In genomic region chr2:84925724-84926376, GRCh38 we compare ENCODE assay signal across 1 cellular context.
A peak's percentile ranks its signal among the peaks of the same experiment; 100 is the strongest.
TF ChIP-seq lines count a peak whose summit lies in the region.

No MANE protein-coding gene starts in this region.

TF ChIP-seq in GM12878, 131 proteins besides CTCF, POLR2A, EP300 and RAD21 (continued from another document and continues in another):
- TF ChIP-seq BACH1 (IDR thresholded peaks at IDR 0.05; ENCODE audit: borderline replicate concordance) (0 out of 2 replicates have a peak, but pooled peaks have one; percentile 51), IRF4 (IDR thresholded peaks at IDR 0.05; ENCODE audit: low read depth, low read length) (peak; percentile 79), NRF1 (conservative IDR thresholded peaks at IDR 0.05; ENCODE audit: low read depth, low read length) (no peak), TCF3 (IDR thresholded peaks at IDR 0.05; ENCODE audit: borderline replicate concordance, insufficient read depth, low read depth, low read length) (0 out of 2 replicates have a peak, but pooled peaks have one; percentile 33), STAT3 (IDR thresholded peaks at IDR 0.05; ENCODE audit: low read depth, low read length) (peak; percentile 68; the same call in 1 of the 2 replicates), SIN3A (IDR thresholded peaks at IDR 0.05; ENCODE audit: low read depth, low read length) (no peak), PRDM15 (CRISPR knock-in tag; IDR thresholded peaks at IDR 0.05) (no peak), EZH2 (IDR thresholded peaks at IDR 0.05; ENCODE audit: borderline replicate concordance, control insufficient read depth, low read depth, low read length) (no peak), BCL11A (IDR thresholded peaks at IDR 0.05; ENCODE audit: low read depth, low read length) (no peak), SMARCA5 (IDR thresholded peaks at IDR 0.05) (peak; percentile 99), NR2C2 (IDR thresholded peaks at IDR 0.05; ENCODE audit: borderline replicate concordance, control insufficient read depth, insufficient read length, low read depth) (no peak), MXI1 (IDR thresholded peaks at IDR 0.05; ENCODE audit: low read depth, low read length) (no peak; the same call in 1 of the 2 replicates), MEF2A (IDR thresholded peaks at IDR 0.05; ENCODE audit: insufficient read depth, low read depth, low read length) (0 out of 2 replicates have a peak, but pooled peaks have one; percentile 15), FOS (IDR thresholded peaks at IDR 0.05; ENCODE audit: borderline replicate concordance, extremely low read depth, insufficient read length) (no peak), ZNF274 (IDR thresholded peaks at IDR 0.05; ENCODE audit: insufficient read depth, insufficient read length) (no peak), MTA3 (IDR thresholded peaks at IDR 0.05; ENCODE audit: borderline replicate concordance, low read length) (no peak), SPI1 (IDR thresholded peaks at IDR 0.05; ENCODE audit: borderline replicate concordance, insufficient read depth, low read depth, low read length) (no peak), POLR2AphosphoS2 (IDR thresholded peaks at IDR 0.05; ENCODE audit: low read depth, low read length) (no peak), CEBPZ (IDR thresholded peaks at IDR 0.05; ENCODE audit: low read depth, low read length) (no peak), POLR2AphosphoS5 (IDR thresholded peaks at IDR 0.05; ENCODE audit: low read length) (peak; percentile 53; the same call in 1 of the 2 replicates), MTA2 (IDR thresholded peaks at IDR 0.05; ENCODE audit: low read depth) (no peak; the same call in 1 of the 2 replicates), RUNX3 (IDR thresholded peaks at IDR 0.05; ENCODE audit: low read length) (peak; percentile 40), ZNF207 (IDR thresholded peaks at IDR 0.05; ENCODE audit: borderline replicate concordance) (peak; percentile 94), WRNIP1 (IDR thresholded peaks at IDR 0.05; ENCODE audit: borderline replicate concordance, low read depth, low read length) (0 out of 2 replicates have a peak, but pooled peaks have one; percentile 82), IKZF1 (conservative IDR thresholded peaks at IDR 0.05) (peak; percentile 98), PML (IDR thresholded peaks at IDR 0.05; ENCODE audit: low read length) (no peak), HCFC1 (IDR thresholded peaks at IDR 0.05; ENCODE audit: low read length) (peak; percentile 39; the same call in 1 of the 2 replicates), GABPA (IDR thresholded peaks at IDR 0.05; ENCODE audit: low read depth) (no peak), RBBP5 (conservative IDR thresholded peaks at IDR 0.05) (no peak), BCLAF1 (IDR thresholded peaks at IDR 0.05) (no peak), CBX5 (IDR thresholded peaks at IDR 0.05; ENCODE audit: low read depth) (peak; percentile 91; the same call in 1 of the 2 replicates)
- TF ChIP-seq, protein P1, sequence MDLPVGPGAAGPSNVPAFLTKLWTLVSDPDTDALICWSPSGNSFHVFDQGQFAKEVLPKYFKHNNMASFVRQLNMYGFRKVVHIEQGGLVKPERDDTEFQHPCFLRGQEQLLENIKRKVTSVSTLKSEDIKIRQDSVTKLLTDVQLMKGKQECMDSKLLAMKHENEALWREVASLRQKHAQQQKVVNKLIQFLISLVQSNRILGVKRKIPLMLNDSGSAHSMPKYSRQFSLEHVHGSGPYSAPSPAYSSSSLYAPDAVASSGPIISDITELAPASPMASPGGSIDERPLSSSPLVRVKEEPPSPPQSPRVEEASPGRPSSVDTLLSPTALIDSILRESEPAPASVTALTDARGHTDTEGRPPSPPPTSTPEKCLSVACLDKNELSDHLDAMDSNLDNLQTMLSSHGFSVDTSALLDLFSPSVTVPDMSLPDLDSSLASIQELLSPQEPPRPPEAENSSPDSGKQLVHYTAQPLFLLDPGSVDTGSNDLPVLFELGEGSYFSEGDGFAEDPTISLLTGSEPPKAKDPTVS (IDR thresholded peaks at IDR 0.05; ENCODE audit: low read depth, low read length), result no peak; the same call in 1 of the 2 replicates
- TF ChIP-seq, protein P2, sequence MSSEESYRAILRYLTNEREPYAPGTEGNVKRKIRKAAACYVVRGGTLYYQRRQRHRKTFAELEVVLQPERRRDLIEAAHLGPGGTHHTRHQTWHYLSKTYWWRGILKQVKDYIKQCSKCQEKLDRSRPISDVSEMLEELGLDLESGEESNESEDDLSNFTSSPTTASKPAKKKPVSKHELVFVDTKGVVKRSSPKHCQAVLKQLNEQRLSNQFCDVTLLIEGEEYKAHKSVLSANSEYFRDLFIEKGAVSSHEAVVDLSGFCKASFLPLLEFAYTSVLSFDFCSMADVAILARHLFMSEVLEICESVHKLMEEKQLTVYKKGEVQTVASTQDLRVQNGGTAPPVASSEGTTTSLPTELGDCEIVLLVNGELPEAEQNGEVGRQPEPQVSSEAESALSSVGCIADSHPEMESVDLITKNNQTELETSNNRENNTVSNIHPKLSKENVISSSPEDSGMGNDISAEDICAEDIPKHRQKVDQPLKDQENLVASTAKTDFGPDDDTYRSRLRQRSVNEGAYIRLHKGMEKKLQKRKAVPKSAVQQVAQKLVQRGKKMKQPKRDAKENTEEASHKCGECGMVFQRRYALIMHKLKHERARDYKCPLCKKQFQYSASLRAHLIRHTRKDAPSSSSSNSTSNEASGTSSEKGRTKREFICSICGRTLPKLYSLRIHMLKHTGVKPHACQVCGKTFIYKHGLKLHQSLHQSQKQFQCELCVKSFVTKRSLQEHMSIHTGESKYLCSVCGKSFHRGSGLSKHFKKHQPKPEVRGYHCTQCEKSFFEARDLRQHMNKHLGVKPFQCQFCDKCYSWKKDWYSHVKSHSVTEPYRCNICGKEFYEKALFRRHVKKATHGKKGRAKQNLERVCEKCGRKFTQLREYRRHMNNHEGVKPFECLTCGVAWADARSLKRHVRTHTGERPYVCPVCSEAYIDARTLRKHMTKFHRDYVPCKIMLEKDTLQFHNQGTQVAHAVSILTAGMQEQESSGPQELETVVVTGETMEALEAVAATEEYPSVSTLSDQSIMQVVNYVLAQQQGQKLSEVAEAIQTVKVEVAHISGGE (CRISPR knock-in tag; IDR thresholded peaks at IDR 0.05), result no peak
- TF ChIP-seq, protein P3, sequence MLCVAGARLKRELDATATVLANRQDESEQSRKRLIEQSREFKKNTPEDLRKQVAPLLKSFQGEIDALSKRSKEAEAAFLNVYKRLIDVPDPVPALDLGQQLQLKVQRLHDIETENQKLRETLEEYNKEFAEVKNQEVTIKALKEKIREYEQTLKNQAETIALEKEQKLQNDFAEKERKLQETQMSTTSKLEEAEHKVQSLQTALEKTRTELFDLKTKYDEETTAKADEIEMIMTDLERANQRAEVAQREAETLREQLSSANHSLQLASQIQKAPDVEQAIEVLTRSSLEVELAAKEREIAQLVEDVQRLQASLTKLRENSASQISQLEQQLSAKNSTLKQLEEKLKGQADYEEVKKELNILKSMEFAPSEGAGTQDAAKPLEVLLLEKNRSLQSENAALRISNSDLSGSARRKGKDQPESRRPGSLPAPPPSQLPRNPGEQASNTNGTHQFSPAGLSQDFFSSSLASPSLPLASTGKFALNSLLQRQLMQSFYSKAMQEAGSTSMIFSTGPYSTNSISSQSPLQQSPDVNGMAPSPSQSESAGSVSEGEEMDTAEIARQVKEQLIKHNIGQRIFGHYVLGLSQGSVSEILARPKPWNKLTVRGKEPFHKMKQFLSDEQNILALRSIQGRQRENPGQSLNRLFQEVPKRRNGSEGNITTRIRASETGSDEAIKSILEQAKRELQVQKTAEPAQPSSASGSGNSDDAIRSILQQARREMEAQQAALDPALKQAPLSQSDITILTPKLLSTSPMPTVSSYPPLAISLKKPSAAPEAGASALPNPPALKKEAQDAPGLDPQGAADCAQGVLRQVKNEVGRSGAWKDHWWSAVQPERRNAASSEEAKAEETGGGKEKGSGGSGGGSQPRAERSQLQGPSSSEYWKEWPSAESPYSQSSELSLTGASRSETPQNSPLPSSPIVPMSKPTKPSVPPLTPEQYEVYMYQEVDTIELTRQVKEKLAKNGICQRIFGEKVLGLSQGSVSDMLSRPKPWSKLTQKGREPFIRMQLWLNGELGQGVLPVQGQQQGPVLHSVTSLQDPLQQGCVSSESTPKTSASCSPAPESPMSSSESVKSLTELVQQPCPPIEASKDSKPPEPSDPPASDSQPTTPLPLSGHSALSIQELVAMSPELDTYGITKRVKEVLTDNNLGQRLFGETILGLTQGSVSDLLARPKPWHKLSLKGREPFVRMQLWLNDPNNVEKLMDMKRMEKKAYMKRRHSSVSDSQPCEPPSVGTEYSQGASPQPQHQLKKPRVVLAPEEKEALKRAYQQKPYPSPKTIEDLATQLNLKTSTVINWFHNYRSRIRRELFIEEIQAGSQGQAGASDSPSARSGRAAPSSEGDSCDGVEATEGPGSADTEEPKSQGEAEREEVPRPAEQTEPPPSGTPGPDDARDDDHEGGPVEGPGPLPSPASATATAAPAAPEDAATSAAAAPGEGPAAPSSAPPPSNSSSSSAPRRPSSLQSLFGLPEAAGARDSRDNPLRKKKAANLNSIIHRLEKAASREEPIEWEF (IDR thresholded peaks at IDR 0.05; ENCODE audit: insufficient replicate concordance, low read depth, low read length), result no peak
- TF ChIP-seq, protein P4, sequence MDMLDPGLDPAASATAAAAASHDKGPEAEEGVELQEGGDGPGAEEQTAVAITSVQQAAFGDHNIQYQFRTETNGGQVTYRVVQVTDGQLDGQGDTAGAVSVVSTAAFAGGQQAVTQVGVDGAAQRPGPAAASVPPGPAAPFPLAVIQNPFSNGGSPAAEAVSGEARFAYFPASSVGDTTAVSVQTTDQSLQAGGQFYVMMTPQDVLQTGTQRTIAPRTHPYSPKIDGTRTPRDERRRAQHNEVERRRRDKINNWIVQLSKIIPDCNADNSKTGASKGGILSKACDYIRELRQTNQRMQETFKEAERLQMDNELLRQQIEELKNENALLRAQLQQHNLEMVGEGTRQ (IDR thresholded peaks at IDR 0.05; ENCODE audit: borderline replicate concordance, low read depth, low read length), result no peak
